ENCODE assay signal across 13 cellular contexts in the genomic region with DNA sequence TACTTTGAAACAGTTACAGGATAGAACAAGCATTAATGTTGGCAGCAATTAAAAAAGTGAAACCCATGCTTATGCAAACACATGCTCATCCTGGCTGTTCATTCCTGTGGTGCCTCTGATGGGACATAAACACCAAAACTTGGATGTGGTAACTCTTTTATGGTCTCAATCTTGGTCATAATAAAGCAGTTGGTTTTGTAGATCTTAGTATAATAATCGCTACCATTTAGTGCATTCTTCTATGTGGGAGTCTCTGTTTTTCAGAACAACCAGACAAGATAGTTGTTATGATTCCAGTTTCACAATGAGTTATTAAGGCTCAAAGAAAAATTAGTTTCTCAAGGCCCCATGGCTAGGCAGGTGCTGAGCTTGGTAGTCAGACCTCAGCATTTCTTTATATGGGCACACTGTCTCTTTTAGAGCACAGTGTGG.
DNase-seq lines count a peak whose midpoint lies in the region; ATAC-seq and TF ChIP-seq lines count a peak whose summit lies in the region.
"Had no signal": no experiment of that assay in that cellular context is flagged by ENCODE, and none has a peak within 500 bp of the region (broad histone marks: within the 10 kb centered on the region; RNA-seq: fewer than 3 reads in every experiment).

No MANE protein-coding gene starts in this region.

- POLR2A ChIA-PET in MCF 10A (lab: Yijun Ruan, JAX) = no interaction called here

- H3K36me3 Mint-ChIP-seq in T-helper 17 cell (ENCODE audit: low read depth) = peaks cover 9% of the 10 kb centered on the region
- H3K36me3 Mint-ChIP-seq in stimulated activated naive CD8-positive, alpha-beta T cell treated with anti-CD3 and anti-CD28 coated beads, Interleukin-15, Interleukin-2, amounts not matched to agents 100 ng/mL and 50 ng/mL, for 24 hours (ENCODE audit: low read depth) = peaks cover 24% of the 10 kb centered on the region
- peaks cover 36% of the 10 kb centered on the region for H3K36me3 Mint-ChIP-seq in MCF 10A (ENCODE audit: insufficient read depth, unreplicated experiment)

- H3K9me3 Mint-ChIP-seq in stimulated activated naive CD8-positive, alpha-beta T cell treated with anti-CD3 and anti-CD28 coated beads, Interleukin-15, Interleukin-2, amounts not matched to agents 100 ng/mL and 50 ng/mL, for 24 hours = no peaks in the 10 kb centered on the region
- H3K9me3 Mint-ChIP-seq in MCF 10A (ENCODE audit: unreplicated experiment) = no peaks in the 10 kb centered on the region

- intact Hi-C loops in MCF 10A (cut with micrococcal nuclease) (no loop called here), gastrocnemius medialis (cut with DNase I; ENCODE audit: low total_unique reads) (no loop called here)

- CTCF ChIA-PET in MCF 10A (lab: Yijun Ruan, JAX) = no interaction called here

- DNase-seq in stimulated activated CD4-positive, alpha-beta T cell treated with anti-CD3 and anti-CD28 coated beads, Interleukin-1b, Interleukin-23, amount 100 ng/mL, for 48 hours = peak; percentile 16
- no peak for DNase-seq in stimulated activated CD4-positive, alpha-beta T cell treated with anti-CD3 and anti-CD28 coated beads, Interleukin-4, amount 100 ng/mL, for 4 hours
- no peak for DNase-seq in T-helper 17 cell
- DNase-seq in MCF 10A (ENCODE audit: unreplicated experiment) = no peak
- DNase-seq in gastrocnemius medialis = no peak
- no peak for DNase-seq in NCI-H510A (lab: John Stamatoyannopoulos, UW)
- DNase-seq: left cardiac atrium, NCI-H2227 treated with DMSO at 0.1 percent for 48 hours had no signal

- H3K27ac ChIP-seq in gastrocnemius medialis = no peak overlapping the region
- H3K27ac ChIP-seq: BLaER1, esophagus muscularis mucosa, right atrium auricular region had no signal

- H3K4me1 Mint-ChIP-seq in T-helper 17 cell = peaks cover 31% of the 10 kb centered on the region
- peaks cover 19% of the 10 kb centered on the region for H3K4me1 Mint-ChIP-seq in stimulated activated naive CD8-positive, alpha-beta T cell treated with anti-CD3 and anti-CD28 coated beads, Interleukin-15, Interleukin-2, amounts not matched to agents 100 ng/mL and 50 ng/mL, for 24 hours (ENCODE audit: low read depth)
- peaks cover 7% of the 10 kb centered on the region for H3K4me1 Mint-ChIP-seq in MCF 10A (ENCODE audit: insufficient read depth, unreplicated experiment)

- no peaks in the 10 kb centered on the region for H3K9me3 ChIP-seq in T-helper 17 cell (ENCODE audit: control insufficient read depth, low read length, poor library complexity, severe bottlenecking)
- no peaks in the 10 kb centered on the region for H3K9me3 ChIP-seq in gastrocnemius medialis
- H3K9me3 ChIP-seq: esophagus muscularis mucosa, right atrium auricular region had no signal

- H3K4me3 Mint-ChIP-seq in T-helper 17 cell = peak overlapping the region; percentile 80
- peak overlapping the region; percentile 72 for H3K4me3 Mint-ChIP-seq in stimulated activated naive CD8-positive, alpha-beta T cell treated with anti-CD3 and anti-CD28 coated beads, Interleukin-15, Interleukin-2, amounts not matched to agents 100 ng/mL and 50 ng/mL, for 24 hours
- no peak overlapping the region for H3K4me3 Mint-ChIP-seq in MCF 10A (ENCODE audit: unreplicated experiment)

- no peak overlapping the region for H3K4me3 ChIP-seq in gastrocnemius medialis
- H3K4me3 ChIP-seq: BLaER1, esophagus muscularis mucosa, right atrium auricular region had no signal

- ATAC-seq in HG02840 (IDR thresholded peaks at IDR 0.05; ENCODE audit: low FRiP score, unreplicated experiment) (peak; percentile 53), T-helper 17 cell (peak; percentile 14), gastrocnemius medialis (no peak)
- ATAC-seq: left cardiac atrium had no signal

- TF ChIP-seq POLR2A in gastrocnemius medialis (IDR thresholded peaks at IDR 0.05) = no peak

- in situ Hi-C loops in gastrocnemius medialis (cut with MboI; ENCODE audit: low sequenced_read_pairs in 4 of 4) = no loop called here

- TF ChIP-seq CTCF in MCF 10A (IDR thresholded peaks at IDR 0.05; ENCODE audit: unreplicated experiment) = no peak
- no peak for TF ChIP-seq CTCF in gastrocnemius medialis (IDR thresholded peaks at IDR 0.05 in 4 of 5, conservative IDR thresholded peaks at IDR 0.05 in 1 of 5)

- peaks cover 0 to 7% of the 10 kb centered on the region in 2 donors for H3K36me3 ChIP-seq in gastrocnemius medialis

- H3K27me3 Mint-ChIP-seq in T-helper 17 cell = no peaks in the 10 kb centered on the region
- H3K27me3 Mint-ChIP-seq in stimulated activated naive CD8-positive, alpha-beta T cell treated with anti-CD3 and anti-CD28 coated beads, Interleukin-15, Interleukin-2, amounts not matched to agents 100 ng/mL and 50 ng/mL, for 24 hours = no peaks in the 10 kb centered on the region
- no peaks in the 10 kb centered on the region for H3K27me3 Mint-ChIP-seq in MCF 10A (ENCODE audit: insufficient read depth, unreplicated experiment)

- no peaks in the 10 kb centered on the region for H3K27me3 ChIP-seq in gastrocnemius medialis
- H3K27me3 ChIP-seq: BLaER1, esophagus muscularis mucosa, right atrium auricular region had no signal

- BruUV-seq in MCF 10A (replicated peaks; lab: Mats Ljungman, UMichigan) = no TSS peak

- H3K4me1 ChIP-seq in gastrocnemius medialis = no peaks in the 10 kb centered on the region
- H3K4me1 ChIP-seq: BLaER1, esophagus muscularis mucosa, right atrium auricular region had no signal

- H3K27ac Mint-ChIP-seq in T-helper 17 cell = peak overlapping the region; percentile 91
- H3K27ac Mint-ChIP-seq in stimulated activated naive CD8-positive, alpha-beta T cell treated with anti-CD3 and anti-CD28 coated beads, Interleukin-15, Interleukin-2, amounts not matched to agents 100 ng/mL and 50 ng/mL, for 24 hours = peak overlapping the region; percentile 93
- no peak overlapping the region for H3K27ac Mint-ChIP-seq in MCF 10A (ENCODE audit: low read depth, unreplicated experiment)

Comparison
In these comparisons a context has a peak if more than half of its experiments do, and no peak if none do; other contexts are left out.
1. ATAC-seq: peak in HG02840 (single experiment) and T-helper 17 cell (single experiment); none in gastrocnemius medialis (0 of 2).